12 cellular contexts compared by ENCODE assay signal in genomic region chr4:76850010-76850441, GRCh38. TPM values are rescaled to one million over a fixed set of nuclear protein-coding genes. Genes with fewer than 3 reads are reported as not detected.
DNase-seq lines count a peak whose midpoint lies in the region; TF ChIP-seq lines count a peak whose summit lies in the region.
"Had no signal": no experiment of that assay in that cellular context is flagged by ENCODE, and none has a peak within 500 bp of the region (broad histone marks: within the 10 kb centered on the region; RNA-seq: fewer than 3 reads in every experiment).

No MANE protein-coding gene starts in this region.

- no peak for TF ChIP-seq CTCF in GM10266 (IDR thresholded peaks at IDR 0.05; ENCODE audit: control insufficient read depth, insufficient read depth, low read depth, missing control alignments)

- peak; percentile 5 for DNase-seq in DMS53 treated with DMSO at 0.1 percent for 48 hours (lab: John Stamatoyannopoulos, UW; ENCODE audit: unreplicated experiment)
- DNase-seq in NCI-H226: peak; percentile 83
- peak; percentile 60 for DNase-seq in dermis blood vessel endothelial cell
- DNase-seq in myocyte (ENCODE audit: low read depth): peak; percentile 72
- DNase-seq in activated naive CD4-positive, alpha-beta T cell treated with Interleukin-2 at 50 U/mL for 16 hours: no peak
- DNase-seq in NCI-H1436 (lab: John Stamatoyannopoulos, UW): no peak
- DNase-seq in NCI-H1105 (lab: John Stamatoyannopoulos, UW): no peak
- no peak for DNase-seq in GM10266 (ENCODE audit: extremely low spot score)
- DNase-seq: activated CD4-positive, alpha-beta T cell treated with anti-CD3 and anti-CD28 coated beads for 4 hours; endodermal cell; NCI-H2029 had no signal

RNA-seq across cellular contexts. Expression of gene SOWAHB, which starts 47.9 kb away (rescaled TPM):
- total RNA-seq in dermis blood vessel endothelial cell (under 0.01 TPM in 1 of 2 replicates, not detected in the other), myocyte (0.05 TPM in 1 of 2 replicates, not detected in the other)
- 0.19 TPM for polyA plus RNA-seq in myocyte (2012)
- total RNA-seq: Right ventricle myocardium inferior had no signal

Comparison
In these comparisons a context has a peak if more than half of its experiments do, and no peak if none do; other contexts are left out.
1. DNase-seq: peak in DMS53 treated with DMSO at 0.1 percent for 48 hours (single experiment), NCI-H226 (single experiment), dermis blood vessel endothelial cell (single experiment) and myocyte (single experiment); none in activated naive CD4-positive, alpha-beta T cell treated with Interleukin-2 at 50 U/mL for 16 hours (single experiment), NCI-H1436 (single experiment), NCI-H1105 (single experiment) and GM10266 (single experiment).